ENCODE assay signal across 10 cellular contexts in the genomic region with DNA sequence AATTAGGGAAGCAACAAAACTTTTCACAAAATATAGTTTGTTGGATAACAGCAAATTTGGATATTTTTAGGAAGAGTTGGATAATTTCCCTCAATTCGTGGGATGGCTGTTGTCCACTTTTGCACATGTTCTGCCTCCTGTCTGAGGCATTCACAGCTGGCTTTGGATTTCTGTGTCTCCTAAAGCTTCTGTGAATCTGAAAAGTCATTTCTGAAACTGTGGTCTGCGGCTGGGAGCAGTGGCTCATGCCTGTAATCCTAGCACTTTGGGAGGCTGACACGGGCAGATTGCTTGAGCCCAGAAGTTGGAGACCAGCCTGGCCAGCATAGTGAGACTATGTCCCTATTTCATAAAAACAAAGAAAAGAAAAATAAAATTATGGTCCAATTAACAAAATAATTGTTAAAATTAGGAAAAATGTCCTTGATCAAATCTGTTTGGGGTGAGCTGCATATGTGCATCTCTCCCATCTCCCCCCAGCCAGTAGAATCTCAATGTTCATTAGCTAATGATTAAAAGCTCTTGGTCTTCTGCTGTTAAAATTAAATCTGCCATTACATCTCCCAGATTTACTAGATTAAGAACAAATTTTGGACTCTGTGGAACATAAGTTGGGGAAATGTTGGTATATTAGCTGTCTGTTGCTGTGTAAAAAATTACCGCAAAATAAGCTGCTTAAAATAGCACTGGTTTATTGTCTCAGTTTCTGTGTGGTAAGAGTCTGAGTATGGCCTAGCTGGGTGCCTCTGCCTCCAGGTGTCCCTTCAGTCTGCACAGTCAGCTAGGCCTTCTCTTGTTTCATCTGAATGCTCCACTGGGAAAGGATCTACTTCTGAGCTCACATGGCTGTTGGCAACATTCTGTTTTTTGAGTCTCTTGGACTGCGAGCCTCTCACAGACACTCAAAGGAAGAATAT.
DNase-seq lines count a peak whose midpoint lies in the region; ATAC-seq and TF ChIP-seq lines count a peak whose summit lies in the region.
"Had no signal": no experiment of that assay in that cellular context is flagged by ENCODE, and none has a peak within 500 bp of the region (broad histone marks: within the 10 kb centered on the region; RNA-seq: fewer than 3 reads in every experiment).

No MANE protein-coding gene starts in this region.

- 88% methylated on average over 5 of the region's 5 CpGs for WGBS in right lobe of liver (ENCODE audit: insufficient coverage, low coverage, low lambda C conversion rate, missing lambda C conversion rate)

- no peaks in the 10 kb centered on the region for H3K36me3 ChIP-seq in right lobe of liver

- H3K9me3 ChIP-seq in right lobe of liver = no peaks in the 10 kb centered on the region

- peak overlapping the region; percentile 21 for H3K27ac Mint-ChIP-seq in activated B cell treated with CpG ODN at 0.5 μM for 24 hours
- no peak overlapping the region for H3K27ac Mint-ChIP-seq in activated naive CD4-positive, alpha-beta T cell treated with anti-CD3 and anti-CD28 coated beads for 36 hours
- H3K27ac Mint-ChIP-seq: activated CD8-positive, alpha-beta T cell treated with anti-CD3 and anti-CD28 coated beads, Interleukin-2, amount 10 ng/mL, durations not matched to agents 7 days and 5 days had no signal

- H3K4me1 Mint-ChIP-seq in activated B cell treated with CpG ODN at 0.5 μM for 24 hours = peaks cover 38% of the 10 kb centered on the region
- no peaks in the 10 kb centered on the region for H3K4me1 Mint-ChIP-seq in activated naive CD4-positive, alpha-beta T cell treated with anti-CD3 and anti-CD28 coated beads for 36 hours (ENCODE audit: low read depth)

- H3K9me3 Mint-ChIP-seq in activated B cell treated with CpG ODN at 0.5 μM for 24 hours = no peaks in the 10 kb centered on the region
- H3K9me3 Mint-ChIP-seq in activated naive CD4-positive, alpha-beta T cell treated with anti-CD3 and anti-CD28 coated beads for 36 hours = no peaks in the 10 kb centered on the region

- intact Hi-C loops in activated B cell treated with CpG ODN at 0.5 μM for 24 hours (cut with micrococcal nuclease) = no loop called here
- intact Hi-C loops in right lobe of liver (cut with DNase I) = no loop called here
- intact Hi-C loops in activated naive CD4-positive, alpha-beta T cell treated with anti-CD3 and anti-CD28 coated beads for 36 hours (cut with micrococcal nuclease) = no loop called here

- peaks cover 31% of the 10 kb centered on the region for H3K36me3 Mint-ChIP-seq in activated B cell treated with CpG ODN at 0.5 μM for 24 hours (ENCODE audit: low read depth)
- H3K36me3 Mint-ChIP-seq in activated naive CD4-positive, alpha-beta T cell treated with anti-CD3 and anti-CD28 coated beads for 36 hours (ENCODE audit: low read depth) = no peaks in the 10 kb centered on the region

- H3K27me3 Mint-ChIP-seq in activated B cell treated with CpG ODN at 0.5 μM for 24 hours = no peaks in the 10 kb centered on the region
- no peaks in the 10 kb centered on the region for H3K27me3 Mint-ChIP-seq in activated naive CD4-positive, alpha-beta T cell treated with anti-CD3 and anti-CD28 coated beads for 36 hours (ENCODE audit: low read depth)

- CTCF ChIA-PET in GM10248 (lab: Yijun Ruan, JAX) = interaction anchor here (0.7 to 1.6 kb wide), 12 partner anchors 9 to 224 kb away, joined by 3 to 7 read pairs (median 4); no protein-coding TSS in a partner anchor
- CTCF ChIA-PET in activated B cell treated with CpG ODN at 0.5 μM for 24 hours (lab: Charles Lee) = no interaction called here
- CTCF ChIA-PET in activated naive CD4-positive, alpha-beta T cell treated with anti-CD3 and anti-CD28 coated beads for 36 hours (lab: Charles Lee) = interaction anchor here (1.1 kb wide), 1 partner anchor 14 kb away, joined by 3 read pairs; no protein-coding TSS in a partner anchor

- TF ChIP-seq CTCF in GM10248 (IDR thresholded peaks at IDR 0.05; ENCODE audit: control extremely low read depth, extremely low read depth, low read depth, missing control alignments) (peak; percentile 18), activated B cell treated with CpG ODN at 0.5 μM for 24 hours (IDR thresholded peaks at IDR 0.05) (no peak), right lobe of liver (IDR thresholded peaks at IDR 0.05) (no peak)

- ATAC-seq in GM21381 (IDR thresholded peaks at IDR 0.05; ENCODE audit: unreplicated experiment) (peak; percentile 96), HG03342 (IDR thresholded peaks at IDR 0.05; ENCODE audit: unreplicated experiment) (peak; percentile 97), activated B cell treated with CpG ODN at 0.5 μM for 24 hours (ENCODE audit: low read depth) (peak; percentile 25), right lobe of liver (no peak), esophagus mucosa (no peak)
- ATAC-seq: activated CD8-positive, alpha-beta T cell treated with anti-CD3 and anti-CD28 coated beads, Interleukin-2, amount 10 ng/mL, durations not matched to agents 7 days and 5 days had no signal

- no peak for TF ChIP-seq POLR2A in right lobe of liver (IDR thresholded peaks at IDR 0.05)

- H3K27ac ChIP-seq in right lobe of liver = no peak overlapping the region
- H3K27ac ChIP-seq: epithelial cell of prostate had no signal

- H3K27me3 ChIP-seq in right lobe of liver = no peaks in the 10 kb centered on the region

- H3K4me3 Mint-ChIP-seq in activated B cell treated with CpG ODN at 0.5 μM for 24 hours = no peak overlapping the region
- no peak overlapping the region for H3K4me3 Mint-ChIP-seq in activated naive CD4-positive, alpha-beta T cell treated with anti-CD3 and anti-CD28 coated beads for 36 hours
- H3K4me3 Mint-ChIP-seq: activated CD8-positive, alpha-beta T cell treated with anti-CD3 and anti-CD28 coated beads, Interleukin-2, amount 10 ng/mL, durations not matched to agents 7 days and 5 days had no signal

- no peaks in the 10 kb centered on the region for H3K4me1 ChIP-seq in right lobe of liver

- peak; percentile 69 for DNase-seq in GM10248 (ENCODE audit: extremely low spot score)
- no peak for DNase-seq in activated B cell treated with CpG ODN at 0.5 μM for 24 hours
- DNase-seq in right lobe of liver = no peak
- no peak for DNase-seq in T1000 (lab: John Stamatoyannopoulos, UW)
- DNase-seq in activated naive CD4-positive, alpha-beta T cell treated with anti-CD3 and anti-CD28 coated beads for 36 hours = no peak
- DNase-seq: activated CD8-positive, alpha-beta T cell treated with anti-CD3 and anti-CD28 coated beads, Interleukin-2, amount 10 ng/mL, durations not matched to agents 7 days and 5 days had no signal

- POLR2A ChIA-PET in GM10248 (lab: Yijun Ruan, JAX) (interaction anchor here (0.5 to 0.6 kb wide), 2 partner anchors 37 to 260 kb away, joined by 3 to 15 read pairs; no protein-coding TSS in a partner anchor), activated B cell treated with CpG ODN at 0.5 μM for 24 hours (lab: Charles Lee) (no interaction called here)

- H3K4me3 ChIP-seq in right lobe of liver = no peak overlapping the region

Comparison
In these comparisons a context has a peak if more than half of its experiments do, and no peak if none do; other contexts are left out.
1. ATAC-seq: peak in GM21381 (single experiment), HG03342 (single experiment) and activated B cell treated with CpG ODN at 0.5 μM for 24 hours (single experiment); none in right lobe of liver (0 of 4) and esophagus mucosa (single experiment).